In genomic region chr19:35852029-35852780, GRCh38 we compare ENCODE assay signal across 22 cellular contexts. TPM values are rescaled to one million over a fixed set of nuclear protein-coding genes. Genes with fewer than 3 reads are reported as not detected.
DNase-seq lines count a peak whose midpoint lies in the region; ATAC-seq, FAIRE-seq and TF ChIP-seq lines count a peak whose summit lies in the region.
"Had no signal": no experiment of that assay in that cellular context is flagged by ENCODE, and none has a peak within 500 bp of the region (broad histone marks: within the 10 kb centered on the region; RNA-seq: fewer than 3 reads in every experiment).

Gene NPHS1, minus strand, starts transcription at chr19:35852504. Its CDS starts 667 bp downstream, at chr19:35851837.

- no peaks in the 10 kb centered on the region for H3K36me3 Mint-ChIP-seq in naive thymus-derived CD8-positive, alpha-beta T cell
- H3K36me3 Mint-ChIP-seq: CD4-positive, alpha-beta memory T cell had no signal

- no peaks in the 10 kb centered on the region for H3K9me3 ChIP-seq in HEK293 (ENCODE audit: control insufficient read depth, insufficient read depth, low read depth, low read length)
- H3K9me3 ChIP-seq in K562 (replicated peaks; ENCODE audit: control insufficient read depth, insufficient read depth, low read depth, low read length) = no peaks in the 10 kb centered on the region
- H3K9me3 ChIP-seq: SJSA1, spleen had no signal

- H3K4me1 Mint-ChIP-seq in naive thymus-derived CD8-positive, alpha-beta T cell = peaks cover 5 to 17% (median 12%) of the 10 kb centered on the region in 4 donors

- in situ Hi-C loops in K562 (cut with MboI) = no loop called here

- H3K27ac ChIP-seq in HEK293 (ENCODE audit: extremely low read depth, low read depth, low read length) (no peak within 1 kb of the TSS), K562 (ENCODE audit: extremely low read depth, low read depth, low read length) (no peak within 1 kb of the TSS)
- H3K27ac ChIP-seq: SJSA1, spleen, VCaP had no signal

- no peak for ATAC-seq in K562
- no peak for ATAC-seq in naive thymus-derived CD8-positive, alpha-beta T cell
- no peak for ATAC-seq in HG03095 (IDR thresholded peaks at IDR 0.05; ENCODE audit: unreplicated experiment)
- ATAC-seq in HG03159 (IDR thresholded peaks at IDR 0.05; ENCODE audit: unreplicated experiment) = no peak
- ATAC-seq: effector memory CD8-positive, alpha-beta T cell had no signal

- peak within 1 kb of the TSS in 1 of 2 experiments; percentile 64; a peak in 1 of 4 replicates for H3K9ac ChIP-seq in K562 (ENCODE audit: insufficient read depth in 1 of 2, low read depth in 2 of 2, low read length in 2 of 2)

- H3K9me1 ChIP-seq in K562 (ENCODE audit: control insufficient read depth, insufficient read depth, low read length) = peaks cover 4% of the 10 kb centered on the region

- BruUV-seq in K562 (replicated peaks; lab: Mats Ljungman, UMichigan) = no TSS peak

- no peak within 1 kb of the TSS for H3K4me2 ChIP-seq in K562 (ENCODE audit: insufficient read depth, low read length)

- H3K79me2 ChIP-seq in K562 (ENCODE audit: control insufficient read depth, insufficient read depth, low read length) = no peaks in the 10 kb centered on the region

- peak; percentile 8 for DNase-seq in COLO668 (lab: John Stamatoyannopoulos, UW; ENCODE audit: unreplicated experiment)
- DNase-seq in K562 (ENCODE audit: extremely low read depth in 1 of 4, low spot score in 3 of 4) = no peak
- no peak for DNase-seq in naive thymus-derived CD8-positive, alpha-beta T cell
- DNase-seq in activated naive CD4-positive, alpha-beta T cell treated with Interleukin-2 at 50 U/mL for 16 hours = no peak
- DNase-seq: activated CD4-positive, alpha-beta T cell treated with anti-CD3 and anti-CD28 coated beads, Interleukin-2, amount 50 U/mL, for 4 hours; activated naive CD4-positive, alpha-beta T cell; CD4-positive, alpha-beta memory T cell; effector memory CD8-positive, alpha-beta T cell; islet precursor cell; Karpas-422; NCI-H1048; NCI-H2081 treated with DMSO at 0.1 percent for 48 hours; NCI-H748 treated with DMSO at 0.1 percent for 48 hours; spleen; stimulated activated CD8-positive, alpha-beta memory T cell treated with anti-CD3 and anti-CD28 coated beads, Interleukin-4, amount 100 ng/mL, for 48 hours had no signal

- H3K4me1 ChIP-seq in HEK293 (ENCODE audit: control insufficient read depth, insufficient read depth, low read length) (no peaks in the 10 kb centered on the region), K562 (replicated peaks in 1 of 2; ENCODE audit: control insufficient read depth in 2 of 2, insufficient read depth in 2 of 2, low read length in 2 of 2) (peaks cover 8 to 29% of the 10 kb centered on the region in 2 experiments)
- H3K4me1 ChIP-seq: SJSA1 had no signal

- FAIRE-seq in K562 (lab: Jason Lieb, UNC) = no peak

- peaks cover 0 to 2% (median 0%) of the 10 kb centered on the region in 9 donors for H3K9me3 Mint-ChIP-seq in naive thymus-derived CD8-positive, alpha-beta T cell
- H3K9me3 Mint-ChIP-seq: CD4-positive, alpha-beta memory T cell; effector memory CD8-positive, alpha-beta T cell; T-helper 1 cell treated with Interleukin-12 subunit alpha and Interleukin-12 subunit beta and Interleukin-4 antibody, amounts not matched to agents 30 μg/mL and 1 μg/mL, for 36 hours had no signal

- intact Hi-C loops in K562 (cut with micrococcal nuclease) = no loop called here

- peaks cover 14 to 69% (median 46%) of the 10 kb centered on the region in 5 donors for H3K27me3 Mint-ChIP-seq in naive thymus-derived CD8-positive, alpha-beta T cell

- peak within 1 kb of the TSS; percentile 5 to 60 (median 28) for H3K4me3 Mint-ChIP-seq in naive thymus-derived CD8-positive, alpha-beta T cell
- H3K4me3 Mint-ChIP-seq: effector memory CD8-positive, alpha-beta T cell; T-helper 1 cell treated with Interleukin-12 subunit alpha and Interleukin-12 subunit beta and Interleukin-4 antibody, amounts not matched to agents 30 μg/mL and 1 μg/mL, for 36 hours had no signal

- WGBS in K562 (ENCODE audit: insufficient coverage, low coverage, missing lambda C conversion rate) = 3% methylated on average over 8 of the region's 9 CpGs

- no peak for TF ChIP-seq RAD21 in K562 (CRISPR knock-in tag; conservative IDR thresholded peaks at IDR 0.05 in 1 of 2, IDR thresholded peaks at IDR 0.05 in 1 of 2)

- H3K27me3 ChIP-seq in K562 (ENCODE audit: control insufficient read depth in 2 of 2, insufficient read depth in 2 of 2, low read length in 2 of 2) = peaks cover 31 to 79% of the 10 kb centered on the region in 2 experiments

- no peak for TF ChIP-seq POLR2A in K562 (conservative IDR thresholded peaks at IDR 0.05)

- TF ChIP-seq EP300 in K562 (IDR thresholded peaks at IDR 0.05; ENCODE audit: low read length) = no peak

- no peaks in the 10 kb centered on the region for H3K36me3 ChIP-seq in HEK293 (ENCODE audit: control insufficient read depth in 2 of 2, insufficient read depth in 1 of 2, low read length in 2 of 2)
- no peaks in the 10 kb centered on the region for H3K36me3 ChIP-seq in K562 (ENCODE audit: control insufficient read depth, insufficient read depth, low read length)
- H3K36me3 ChIP-seq: SJSA1, spleen had no signal

- peaks cover 20% of the 10 kb centered on the region for H4K20me1 ChIP-seq in K562 (replicated peaks; ENCODE audit: control insufficient read depth, insufficient read depth, low read length)

- TF ChIP-seq CTCF in HEK293 (tag by site-specific recombination; IDR thresholded peaks at IDR 0.05) (no peak), K562 (IDR thresholded peaks at IDR 0.05 in 2 of 3, conservative IDR thresholded peaks at IDR 0.05 in 1 of 3; ENCODE audit: insufficient read depth in 2 of 3, low read depth in 1 of 3, low read length in 3 of 3) (no peak)

- H3K27ac Mint-ChIP-seq in naive thymus-derived CD8-positive, alpha-beta T cell = peak within 1 kb of the TSS in 6 of 10 donors; percentile 45 to 84 (median 72)
- H3K27ac Mint-ChIP-seq: T-helper 1 cell treated with Interleukin-12 subunit alpha and Interleukin-12 subunit beta and Interleukin-4 antibody, amounts not matched to agents 30 μg/mL and 1 μg/mL, for 36 hours had no signal

- POLR2A ChIA-PET in HEK293 (lab: Yijun Ruan, JAX) (interaction anchor here (0.6 to 1.6 kb wide), 3 partner anchors 17 to 533 kb away, joined by 3 to 5 read pairs (median 4); no protein-coding TSS in a partner anchor), K562 (lab: Yijun Ruan, JAX) (no interaction called here)
- POLR2A ChIA-PET in naive thymus-derived CD8-positive, alpha-beta T cell (lab: Charles Lee) = no interaction called here

- no peak within 1 kb of the TSS for H2AFZ ChIP-seq in K562 (ENCODE audit: low read depth, low read length)

- H3K4me3 ChIP-seq in HEK293 (ENCODE audit: low read depth, low read length) (no peak within 1 kb of the TSS), K562 (no peak within 1 kb of the TSS)
- H3K4me3 ChIP-seq: SJSA1, spleen had no signal

- CTCF ChIA-PET in HEK293 (lab: Yijun Ruan, JAX) (interaction anchor here (0.6 to 1.4 kb wide), 3 partner anchors 17 to 242 kb away, joined by 3 read pairs; partner anchors contain the start of gene APLP1), K562 (lab: Yijun Ruan, JAX; ENCODE audit: low intra/inter-chr PET ratio) (no interaction called here)

TF ChIP-seq in HEK293, 187 proteins besides CTCF, POLR2A, EP300 and RAD21 (continues in another document):
- TF ChIP-seq ZNF23 (tag by site-specific recombination; IDR thresholded peaks at IDR 0.05; ENCODE audit: borderline replicate concordance) (no peak), KLF16 (tag by site-specific recombination; IDR thresholded peaks at IDR 0.05) (no peak), YY1 (tag by site-specific recombination; IDR thresholded peaks at IDR 0.05) (no peak)

TF ChIP-seq in K562, 482 proteins besides CTCF, POLR2A, EP300 and RAD21:
- peak; percentile 81 for TF ChIP-seq ZNF121 (CRISPR knock-in tag; conservative IDR thresholded peaks at IDR 0.05)
- no peak for TF ChIP-seq ESRRB (CRISPR knock-in tag; IDR thresholded peaks at IDR 0.05; ENCODE audit: borderline replicate concordance)
- TF ChIP-seq USF2 (CRISPR knock-in tag; IDR thresholded peaks at IDR 0.05) = no peak

RNA-seq across cellular contexts. Expression of gene NPHS1, which starts in this region (rescaled TPM):
- total RNA-seq in K562 (2011; cell fraction: chromatin; rRNA removed; ENCODE audit: low replicate concordance) = 0.32 TPM in 1 of 2 replicates, not detected in the other
- total RNA-seq in K562 (2011; cell fraction: nucleolus; rRNA removed) = 0.17 and 0.39 TPM in 2 replicates
- total RNA-seq in K562 (2011; cell fraction: nucleoplasm; rRNA removed) = not detected in 2 replicates
- total RNA-seq in K562 (2014; rRNA removed) (0.23 TPM in 1 of 2 replicates, not detected in the other), K562 (2014; rRNA removed; fragmentation: Illumina TruSeq; extraction: Trizol) (not detected in 2 replicates), K562 (2015; rRNA removed; fragmentation: Illumina TruSeq; extraction: Trizol) (not detected in 2 replicates), K562 (2021) (0.04 TPM in 1 of 2 replicates, not detected in the other)
- polyA plus RNA-seq in K562 (2011; rRNA removed) (0.01 and 0.12 TPM in 2 replicates), K562 (2014; fragmentation: Illumina TruSeq; extraction: Trizol) (not detected in 2 replicates), K562 (2014; fragmentation: Nextera tagmentation; extraction: Ambion mirVana) (not detected), K562 (2014; rRNA removed) (0.03 and 0.28 TPM in 2 replicates)
- 0.04 TPM in 1 of 2 replicates, not detected in the other for polyA plus RNA-seq in K562 (2011; cell fraction: cytosol; rRNA removed)
- polyA plus RNA-seq in K562 (2011; cell fraction: nucleus; rRNA removed) = 0.10 and 0.21 TPM in 2 replicates
- 0.12 and 3.3 TPM in 2 replicates for polyA plus RNA-seq in K562 (2012)
- not detected in 2 replicates for polyA minus RNA-seq in K562 (2011; rRNA and poly(A)+ RNA removed)
- not detected in 2 replicates for polyA minus RNA-seq in K562 (2011; cell fraction: cytosol; rRNA and poly(A)+ RNA removed)
- polyA minus RNA-seq in K562 (2011; cell fraction: nucleus; rRNA and poly(A)+ RNA removed) = not detected in 2 replicates
- under 1 TPM in 1 of 2 experiments, not detected in 1; 0.27 TPM for total RNA-seq in naive thymus-derived CD8-positive, alpha-beta T cell
- under 1 TPM in 1 of 3 donors, not detected in 2; 0.50 TPM for polyA plus RNA-seq in naive thymus-derived CD8-positive, alpha-beta T cell
- total RNA-seq: CD4-positive, alpha-beta memory T cell; fibroblast of lung; SJSA1 had no signal
- polyA plus RNA-seq: CD4-positive, alpha-beta memory T cell; fibroblast of lung had no signal
